ENCODE assay signal across 1 cellular context in the genomic region with DNA sequence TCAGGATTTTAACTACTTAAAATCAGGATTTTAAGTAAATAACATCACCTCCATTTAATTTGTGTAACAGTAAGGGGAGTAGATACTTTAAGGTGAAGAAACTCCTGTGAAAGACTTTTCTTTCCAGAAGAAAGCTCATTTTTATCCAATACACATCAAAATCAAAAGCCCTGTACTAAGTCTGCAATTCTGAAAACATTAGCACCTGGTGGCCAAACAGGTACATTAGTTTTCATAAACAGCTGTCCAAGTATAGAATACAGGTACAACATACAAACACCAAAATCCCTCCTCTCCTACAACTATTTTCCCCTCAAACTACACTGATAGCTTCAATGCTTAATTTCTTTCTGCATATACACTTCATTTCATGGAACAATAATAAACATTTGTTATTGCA.
TF ChIP-seq lines count a peak whose summit lies in the region.

No MANE protein-coding gene starts in this region.

TF ChIP-seq in HepG2, 621 proteins besides CTCF, POLR2A, EP300 and RAD21:
- TF ChIP-seq SOX13 (IDR thresholded peaks at IDR 0.05) (no peak), SOX13 (CRISPR knock-in tag; conservative IDR thresholded peaks at IDR 0.05 in 1 of 2, IDR thresholded peaks at IDR 0.05 in 1 of 2) (no peak)
- TF ChIP-seq, protein P1, sequence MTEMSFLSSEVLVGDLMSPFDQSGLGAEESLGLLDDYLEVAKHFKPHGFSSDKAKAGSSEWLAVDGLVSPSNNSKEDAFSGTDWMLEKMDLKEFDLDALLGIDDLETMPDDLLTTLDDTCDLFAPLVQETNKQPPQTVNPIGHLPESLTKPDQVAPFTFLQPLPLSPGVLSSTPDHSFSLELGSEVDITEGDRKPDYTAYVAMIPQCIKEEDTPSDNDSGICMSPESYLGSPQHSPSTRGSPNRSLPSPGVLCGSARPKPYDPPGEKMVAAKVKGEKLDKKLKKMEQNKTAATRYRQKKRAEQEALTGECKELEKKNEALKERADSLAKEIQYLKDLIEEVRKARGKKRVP (CRISPR knock-in tag; IDR thresholded peaks at IDR 0.05): no peak
